ENCODE assay signal across 8 cellular contexts in genomic region chr4:78610546-78611214, GRCh38.
DNase-seq lines count a peak whose midpoint lies in the region; ATAC-seq, FAIRE-seq and TF ChIP-seq lines count a peak whose summit lies in the region.

No MANE protein-coding gene starts in this region.

- no peaks in the 10 kb centered on the region for H3K27me3 ChIP-seq in OCI-LY3 (ENCODE audit: low read depth, low read length)

- 0 out of 2 replicates have a peak overlapping the region, but pooled peaks have one; percentile 33 for H2AFZ ChIP-seq in OCI-LY3 (ENCODE audit: low read depth, low read length)

- H3K9ac ChIP-seq in OCI-LY3 (ENCODE audit: low read length): no peak overlapping the region

- no peaks in the 10 kb centered on the region for H4K20me1 ChIP-seq in OCI-LY3 (ENCODE audit: insufficient read depth, low read length)

- DNase-seq in GDM1 (lab: John Stamatoyannopoulos, UW) (peak; percentile 65), epithelial cell of prostate (ENCODE audit: low read depth, low spot score) (no peak), D721Med (ENCODE audit: insufficient read length, low spot score) (no peak), GM19238 (ENCODE audit: insufficient read length, low spot score) (no peak)
- DNase-seq in stimulated activated naive CD4-positive, alpha-beta T cell treated with Interleukin-2 at 50 U/mL for 16 hours (lab: John Stamatoyannopoulos, UW): no peak
- DNase-seq in activated CD4-positive, alpha-beta T cell treated with anti-CD3 and anti-CD28 coated beads for 4 hours: no peak

- peak overlapping the region; percentile 52 for H3K4me2 ChIP-seq in OCI-LY3 (ENCODE audit: low read length)

- H3K4me1 ChIP-seq in OCI-LY3 (ENCODE audit: low read length): peaks cover 53% of the 10 kb centered on the region

- no peak for TF ChIP-seq CTCF in OCI-LY3 (IDR thresholded peaks at IDR 0.05; ENCODE audit: low read depth, low read length)
- TF ChIP-seq CTCF in D721Med (IDR thresholded peaks at IDR 0.05; ENCODE audit: insufficient read depth, missing control alignments): no peak

- H3K9me3 ChIP-seq in OCI-LY3 (ENCODE audit: insufficient read depth, low read length): no peaks in the 10 kb centered on the region

- H3K79me2 ChIP-seq in OCI-LY3 (ENCODE audit: low read length): no peaks in the 10 kb centered on the region

- no peak for FAIRE-seq in D721Med (lab: Jason Lieb, UNC)

- peak; percentile 20 for ATAC-seq in HG02759 (IDR thresholded peaks at IDR 0.05; ENCODE audit: unreplicated experiment)

- no peak overlapping the region for H3K4me3 ChIP-seq in OCI-LY3 (ENCODE audit: low read length)

- no peak overlapping the region for H3K27ac ChIP-seq in OCI-LY3 (ENCODE audit: low read length)
- H3K27ac ChIP-seq in epithelial cell of prostate: peak overlapping the region; percentile 34

- no peaks in the 10 kb centered on the region for H3K36me3 ChIP-seq in OCI-LY3 (replicated peaks; ENCODE audit: low read depth, low read length)
